ENCODE assay signal across 10 cellular contexts in the genomic region with DNA sequence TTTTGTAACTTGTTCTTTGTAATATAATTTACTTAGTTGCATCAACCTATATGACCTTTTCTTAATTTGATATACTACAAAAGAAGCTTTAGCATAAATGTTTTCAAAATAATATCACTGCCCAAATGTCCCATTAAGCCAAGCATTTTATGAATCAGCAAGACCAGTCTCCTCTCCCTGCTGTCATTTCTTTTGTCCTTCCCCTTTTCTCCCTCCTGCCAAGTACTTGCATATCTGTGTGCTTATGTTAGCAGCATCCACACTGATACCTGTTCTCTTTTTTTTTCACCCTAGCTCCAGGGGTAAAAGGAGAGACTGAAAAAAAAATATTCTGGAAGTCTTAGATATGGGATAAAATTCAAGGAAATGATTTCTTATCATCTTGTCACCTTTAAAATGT.
DNase-seq lines count a peak whose midpoint lies in the region; ATAC-seq and TF ChIP-seq lines count a peak whose summit lies in the region.
"Had no signal": no experiment of that assay in that cellular context is flagged by ENCODE, and none has a peak within 500 bp of the region (broad histone marks: within the 10 kb centered on the region; RNA-seq: fewer than 3 reads in every experiment).

No MANE protein-coding gene starts in this region.

- no peak for TF ChIP-seq CTCF in AG10803 (conservative IDR thresholded peaks at IDR 0.05; ENCODE audit: low read length)

- intact Hi-C loops in head of caudate nucleus (cut with DNase I), result no loop called here

- peak; percentile 62 for DNase-seq in AG10803 (ENCODE audit: low read depth)
- DNase-seq in HT1080 (ENCODE audit: low read depth), result peak; percentile 34
- DNase-seq in astrocyte of the hippocampus (ENCODE audit: low read depth, low spot score), result peak; percentile 57
- DNase-seq in iPS-NIHi11 (ENCODE audit: low spot score), result peak; percentile 32
- DNase-seq in SIG-M5 treated with dmso at 0.1 percent for 504 hours (lab: John Stamatoyannopoulos, UW; ENCODE audit: unreplicated experiment), result no peak
- no peak for DNase-seq in NCI-H1417 (lab: John Stamatoyannopoulos, UW)
- DNase-seq in head of caudate nucleus, result no peak
- DNase-seq: hypothalamus, upper lobe of left lung had no signal

- ATAC-seq in HG02885 (IDR thresholded peaks at IDR 0.05; ENCODE audit: poor library complexity, unreplicated experiment), result no peak

- no peak overlapping the region for H3K4me3 ChIP-seq in AG10803 (ENCODE audit: low read length)
- H3K4me3 ChIP-seq: upper lobe of left lung had no signal

Comparison
In these comparisons a context has a peak if more than half of its experiments do, and no peak if none do; other contexts are left out.
1. DNase-seq: peak in AG10803 (single experiment), HT1080 (single experiment), astrocyte of the hippocampus (single experiment) and iPS-NIHi11 (single experiment); none in SIG-M5 treated with dmso at 0.1 percent for 504 hours (single experiment), NCI-H1417 (0 of 3) and head of caudate nucleus (0 of 42).